In the genomic region with DNA sequence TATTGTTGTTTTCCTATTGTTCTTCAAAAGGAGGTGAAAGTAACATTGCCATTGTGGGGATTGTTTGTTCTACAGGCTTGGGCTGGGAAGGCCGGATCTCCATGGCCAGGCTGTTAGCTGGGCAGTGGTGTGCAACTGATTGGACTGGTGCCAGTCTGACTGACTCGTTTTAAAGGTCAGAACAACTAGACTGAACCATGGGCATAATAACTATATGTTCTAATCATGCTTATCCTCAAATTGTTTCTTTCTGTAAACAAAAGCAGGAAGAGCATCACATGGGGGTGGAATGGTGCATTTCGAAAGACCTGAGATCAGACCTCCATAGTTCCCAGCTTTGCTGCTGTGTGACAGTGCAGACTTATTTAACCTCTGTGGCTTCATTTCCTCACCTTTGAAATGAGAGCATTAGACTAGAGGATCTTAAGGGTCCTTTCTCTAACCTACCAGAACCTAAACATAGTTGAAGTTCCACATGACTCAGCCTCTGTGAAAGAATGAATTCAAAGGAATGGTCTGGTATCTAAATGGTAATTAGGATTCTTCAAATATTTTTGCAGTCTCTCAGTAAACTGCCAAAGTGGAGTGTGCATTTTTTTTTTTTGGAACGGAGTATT, we compare ENCODE assay signal across 11 cellular contexts.
DNase-seq lines count a peak whose midpoint lies in the region; ATAC-seq and TF ChIP-seq lines count a peak whose summit lies in the region.
"Had no signal": no experiment of that assay in that cellular context is flagged by ENCODE, and none has a peak within 500 bp of the region (broad histone marks: within the 10 kb centered on the region; RNA-seq: fewer than 3 reads in every experiment).

No MANE protein-coding gene starts in this region.

- H3K4me1 Mint-ChIP-seq in activated naive CD4-positive, alpha-beta T cell treated with anti-CD3 and anti-CD28 coated beads for 36 hours (ENCODE audit: low read depth), result peaks cover 5% of the 10 kb centered on the region
- H3K4me1 Mint-ChIP-seq: CD14-positive monocyte had no signal

- TF ChIP-seq POLR2A in stomach (IDR thresholded peaks at IDR 0.05), result no peak

- no peaks in the 10 kb centered on the region for H3K27me3 ChIP-seq in right cardiac atrium (ENCODE audit: control insufficient read depth, insufficient read depth)
- H3K27me3 ChIP-seq in stomach, result no peaks in the 10 kb centered on the region
- H3K27me3 ChIP-seq: upper lobe of left lung had no signal

- no peaks in the 10 kb centered on the region for H3K36me3 ChIP-seq in SK-N-MC (ENCODE audit: insufficient read depth, low read length)
- no peaks in the 10 kb centered on the region for H3K36me3 ChIP-seq in stomach
- H3K36me3 ChIP-seq: upper lobe of left lung had no signal

- 39% methylated on average over 4 of the region's 4 CpGs for WGBS in right cardiac atrium
- WGBS in stomach, 5 donors, result 29 to 47% (median 40%) methylated on average over 4 of the region's 4 CpGs

- H3K4me1 ChIP-seq in right cardiac atrium (ENCODE audit: control insufficient read depth, insufficient read depth, low read length), result peaks cover 10% of the 10 kb centered on the region
- peaks cover 0 to 19% (median 13%) of the 10 kb centered on the region in 4 donors for H3K4me1 ChIP-seq in stomach

- no peak overlapping the region for H3K4me3 ChIP-seq in SK-N-MC
- no peak overlapping the region for H3K4me3 ChIP-seq in right cardiac atrium (ENCODE audit: low read length)
- H3K4me3 ChIP-seq in stomach, result no peak overlapping the region
- H3K4me3 ChIP-seq: upper lobe of left lung had no signal

- DNase-seq in NCI-H510A treated with DMSO at 0.1 percent for 48 hours (lab: John Stamatoyannopoulos, UW) (peak; percentile 56), NCI-H510A (lab: John Stamatoyannopoulos, UW) (no peak), SK-N-MC (ENCODE audit: low read depth, low spot score) (no peak), right cardiac atrium (peak; percentile 45 to 46 (median 45)), stomach (peak; percentile 68)
- DNase-seq in activated naive CD4-positive, alpha-beta T cell treated with anti-CD3 and anti-CD28 coated beads for 36 hours, result no peak
- no peak for DNase-seq in stimulated activated CD4-positive, alpha-beta T cell treated with anti-CD3 and anti-CD28 coated beads, Interleukin-4, amount 100 ng/mL, for 24 hours
- DNase-seq: retina had no signal

- no peak overlapping the region for H3K27ac Mint-ChIP-seq in activated naive CD4-positive, alpha-beta T cell treated with anti-CD3 and anti-CD28 coated beads for 36 hours
- H3K27ac Mint-ChIP-seq: CD14-positive monocyte had no signal

- H3K27ac ChIP-seq in SK-N-MC (peak overlapping the region; percentile 62; the same call in 1 of the 2 replicates), right cardiac atrium (ENCODE audit: low read length) (no peak overlapping the region), stomach (no peak overlapping the region)

- intact Hi-C loops in right cardiac atrium (cut with DNase I), result no loop called here
- intact Hi-C loops in stomach (cut with DNase I; ENCODE audit: low total_unique reads), result no loop called here
- intact Hi-C loops in activated naive CD4-positive, alpha-beta T cell treated with anti-CD3 and anti-CD28 coated beads for 36 hours (cut with micrococcal nuclease), result no loop called here

- CTCF ChIA-PET in activated naive CD4-positive, alpha-beta T cell treated with anti-CD3 and anti-CD28 coated beads for 36 hours (lab: Charles Lee), result no interaction called here

- H3K9me3 ChIP-seq in SK-N-MC (ENCODE audit: low read depth, low read length) (no peaks in the 10 kb centered on the region), right cardiac atrium (ENCODE audit: control insufficient read depth, low read length) (no peaks in the 10 kb centered on the region), stomach (no peaks in the 10 kb centered on the region)
- H3K9me3 ChIP-seq: upper lobe of left lung had no signal

- H3K27me3 Mint-ChIP-seq in activated naive CD4-positive, alpha-beta T cell treated with anti-CD3 and anti-CD28 coated beads for 36 hours (ENCODE audit: low read depth), result no peaks in the 10 kb centered on the region

- ATAC-seq in right cardiac atrium, result peak; percentile 30 to 48
- no peak for ATAC-seq in HG02970 (IDR thresholded peaks at IDR 0.05; ENCODE audit: low FRiP score, unreplicated experiment)

- no peak overlapping the region for H3K4me3 Mint-ChIP-seq in activated naive CD4-positive, alpha-beta T cell treated with anti-CD3 and anti-CD28 coated beads for 36 hours
- H3K4me3 Mint-ChIP-seq: CD14-positive monocyte had no signal

- no peak for TF ChIP-seq EP300 in stomach (IDR thresholded peaks at IDR 0.05)

- peaks cover 3% of the 10 kb centered on the region for H3K36me3 Mint-ChIP-seq in activated naive CD4-positive, alpha-beta T cell treated with anti-CD3 and anti-CD28 coated beads for 36 hours (ENCODE audit: low read depth)
- H3K36me3 Mint-ChIP-seq: CD14-positive monocyte had no signal

- H3K9ac ChIP-seq in SK-N-MC (ENCODE audit: insufficient read length), result no peak overlapping the region

- H3K9me3 Mint-ChIP-seq in activated naive CD4-positive, alpha-beta T cell treated with anti-CD3 and anti-CD28 coated beads for 36 hours, result no peaks in the 10 kb centered on the region

- no peak for TF ChIP-seq CTCF in stomach (IDR thresholded peaks at IDR 0.05)

Comparison
In these comparisons a context has a peak if more than half of its experiments do, and no peak if none do; other contexts are left out.
1. DNase-seq: peak in NCI-H510A treated with DMSO at 0.1 percent for 48 hours (single experiment), right cardiac atrium (3 of 3) and stomach (single experiment); none in NCI-H510A (single experiment), SK-N-MC (single experiment), activated naive CD4-positive, alpha-beta T cell treated with anti-CD3 and anti-CD28 coated beads for 36 hours (single experiment) and stimulated activated CD4-positive, alpha-beta T cell treated with anti-CD3 and anti-CD28 coated beads, Interleukin-4, amount 100 ng/mL, for 24 hours (single experiment).